27 cellular contexts compared by ENCODE assay signal in genomic region chrY:20433670-20434069, GRCh38.
"Had no signal": no experiment of that assay in that cellular context is flagged by ENCODE, and none has a peak within 500 bp of the region (broad histone marks: within the 10 kb centered on the region; RNA-seq: fewer than 3 reads in every experiment).

No MANE protein-coding gene starts in this region.

- ATAC-seq: naive thymus-derived CD8-positive, alpha-beta T cell; natural killer cell treated with Interleukin-12 subunit alpha and Interleukin-12 subunit beta and Interleukin-15 and Interleukin-18, amount 100 ng/mL, for 72 hours; pancreas; psoas muscle; right cardiac atrium; right lobe of liver; stimulated activated effector memory CD8-positive, alpha-beta T cell treated with anti-CD3 and anti-CD28 coated beads, Interleukin-12 subunit alpha, Interleukin-12 subunit beta, amount 100 ng/mL, for 72 hours; stimulated activated naive B cell treated with anti-CD40 and anti-IgM and Interleukin-4, amounts not matched to agents 10 μg/mL and 1 μg/mL and 100 μg/mL, for 72 hours had no signal

- H3K27ac ChIP-seq: neutrophil, pancreas, psoas muscle, right lobe of liver, sigmoid colon, stomach, thoracic aorta, thyroid gland, tibial nerve, upper lobe of left lung, vagina had no signal

- H3K27ac Mint-ChIP-seq: naive B cell; naive thymus-derived CD8-positive, alpha-beta T cell; natural killer cell treated with Interleukin-12 subunit alpha and Interleukin-12 subunit beta and Interleukin-15 and Interleukin-18, amount 100 ng/mL, for 72 hours; nephron progenitor cell; progenitor cell of endocrine pancreas; stimulated activated effector memory CD8-positive, alpha-beta T cell treated with anti-CD3 and anti-CD28 coated beads, Interleukin-12 subunit alpha, Interleukin-12 subunit beta, amount 100 ng/mL, for 72 hours; stimulated activated naive B cell treated with anti-CD40 and anti-IgM and Interleukin-4, amounts not matched to agents 10 μg/mL and 1 μg/mL and 100 μg/mL, for 72 hours had no signal

- H3K4me3 ChIP-seq: pancreas, psoas muscle, right lobe of liver, sigmoid colon, stomach, thoracic aorta, thyroid gland, tibial nerve, upper lobe of left lung, vagina had no signal

- H3K9me3 Mint-ChIP-seq: naive thymus-derived CD8-positive, alpha-beta T cell; natural killer cell treated with Interleukin-12 subunit alpha and Interleukin-12 subunit beta and Interleukin-15 and Interleukin-18, amount 100 ng/mL, for 72 hours; nephron progenitor cell; neural crest cell; stimulated activated effector memory CD8-positive, alpha-beta T cell treated with anti-CD3 and anti-CD28 coated beads, Interleukin-12 subunit alpha, Interleukin-12 subunit beta, amount 100 ng/mL, for 72 hours; stimulated activated naive B cell treated with anti-CD40 and anti-IgM and Interleukin-4, amounts not matched to agents 10 μg/mL and 1 μg/mL and 100 μg/mL, for 72 hours had no signal

- H3K27me3 Mint-ChIP-seq: naive B cell; naive thymus-derived CD8-positive, alpha-beta T cell; natural killer cell treated with Interleukin-12 subunit alpha and Interleukin-12 subunit beta and Interleukin-15 and Interleukin-18, amount 100 ng/mL, for 72 hours; progenitor cell of endocrine pancreas; stimulated activated naive B cell treated with anti-CD40 and anti-IgM and Interleukin-4, amounts not matched to agents 10 μg/mL and 1 μg/mL and 100 μg/mL, for 72 hours had no signal

- H3K4me1 Mint-ChIP-seq: naive B cell; naive thymus-derived CD8-positive, alpha-beta T cell; nephron progenitor cell; neural crest cell; stimulated activated effector memory CD8-positive, alpha-beta T cell treated with anti-CD3 and anti-CD28 coated beads, Interleukin-12 subunit alpha, Interleukin-12 subunit beta, amount 100 ng/mL, for 72 hours; stimulated activated naive B cell treated with anti-CD40 and anti-IgM and Interleukin-4, amounts not matched to agents 10 μg/mL and 1 μg/mL and 100 μg/mL, for 72 hours had no signal

- DNase-seq: naive B cell; naive thymus-derived CD8-positive, alpha-beta T cell; nephron progenitor cell; nucleus accumbens; pancreas; psoas muscle; right cardiac atrium; right lobe of liver; sigmoid colon; small intestine; stimulated activated CD4-positive, alpha-beta T cell treated with anti-CD3 and anti-CD28 coated beads, Interleukin-15, amount 100 ng/mL, for 24 hours; stimulated activated CD4-positive, alpha-beta T cell treated with anti-CD3 and anti-CD28 coated beads, Interleukin-2, amount 100 ng/mL, for 24 hours; stimulated activated CD4-positive, alpha-beta T cell treated with anti-CD3 and anti-CD28 coated beads, Interleukin-2, amount 100 ng/mL, for 48 hours; stimulated activated CD4-positive, alpha-beta T cell treated with anti-CD3 and anti-CD28 coated beads, Interleukin-4, amount 100 ng/mL, for 24 hours; stimulated activated naive B cell treated with anti-CD40 and anti-IgM and Interleukin-4, amounts not matched to agents 10 μg/mL and 1 μg/mL and 100 μg/mL, for 72 hours; stimulated activated naive CD4-positive, alpha-beta T cell treated with Interleukin-2 at 50 U/mL for 16 hours; stomach; thyroid gland; upper lobe of left lung had no signal

- H3K9me3 ChIP-seq: neutrophil, pancreas, psoas muscle, right lobe of liver, sigmoid colon, stomach, thoracic aorta, thyroid gland, tibial nerve, upper lobe of left lung, vagina had no signal

- H3K4me3 Mint-ChIP-seq: naive B cell; naive thymus-derived CD8-positive, alpha-beta T cell; natural killer cell treated with Interleukin-12 subunit alpha and Interleukin-12 subunit beta and Interleukin-15 and Interleukin-18, amount 100 ng/mL, for 72 hours; nephron progenitor cell; neural crest cell; stimulated activated effector memory CD8-positive, alpha-beta T cell treated with anti-CD3 and anti-CD28 coated beads, Interleukin-12 subunit alpha, Interleukin-12 subunit beta, amount 100 ng/mL, for 72 hours; stimulated activated naive B cell treated with anti-CD40 and anti-IgM and Interleukin-4, amounts not matched to agents 10 μg/mL and 1 μg/mL and 100 μg/mL, for 72 hours had no signal

- H3K36me3 Mint-ChIP-seq: naive B cell; natural killer cell treated with Interleukin-12 subunit alpha and Interleukin-12 subunit beta and Interleukin-15 and Interleukin-18, amount 100 ng/mL, for 72 hours; stimulated activated effector memory CD8-positive, alpha-beta T cell treated with anti-CD3 and anti-CD28 coated beads, Interleukin-12 subunit alpha, Interleukin-12 subunit beta, amount 100 ng/mL, for 72 hours; stimulated activated naive B cell treated with anti-CD40 and anti-IgM and Interleukin-4, amounts not matched to agents 10 μg/mL and 1 μg/mL and 100 μg/mL, for 72 hours had no signal

- H3K4me1 ChIP-seq: pancreas, psoas muscle, right lobe of liver, sigmoid colon, stomach, thyroid gland, tibial nerve, upper lobe of left lung, vagina had no signal

- H3K36me3 ChIP-seq: neutrophil, pancreas, right lobe of liver, sigmoid colon, stomach, thoracic aorta, thyroid gland, upper lobe of left lung, vagina had no signal

- H3K27me3 ChIP-seq: neutrophil, pancreas, right lobe of liver, sigmoid colon, stomach, thyroid gland, tibial nerve, upper lobe of left lung, vagina had no signal
